8 cellular contexts compared by ENCODE assay signal in the genomic region with DNA sequence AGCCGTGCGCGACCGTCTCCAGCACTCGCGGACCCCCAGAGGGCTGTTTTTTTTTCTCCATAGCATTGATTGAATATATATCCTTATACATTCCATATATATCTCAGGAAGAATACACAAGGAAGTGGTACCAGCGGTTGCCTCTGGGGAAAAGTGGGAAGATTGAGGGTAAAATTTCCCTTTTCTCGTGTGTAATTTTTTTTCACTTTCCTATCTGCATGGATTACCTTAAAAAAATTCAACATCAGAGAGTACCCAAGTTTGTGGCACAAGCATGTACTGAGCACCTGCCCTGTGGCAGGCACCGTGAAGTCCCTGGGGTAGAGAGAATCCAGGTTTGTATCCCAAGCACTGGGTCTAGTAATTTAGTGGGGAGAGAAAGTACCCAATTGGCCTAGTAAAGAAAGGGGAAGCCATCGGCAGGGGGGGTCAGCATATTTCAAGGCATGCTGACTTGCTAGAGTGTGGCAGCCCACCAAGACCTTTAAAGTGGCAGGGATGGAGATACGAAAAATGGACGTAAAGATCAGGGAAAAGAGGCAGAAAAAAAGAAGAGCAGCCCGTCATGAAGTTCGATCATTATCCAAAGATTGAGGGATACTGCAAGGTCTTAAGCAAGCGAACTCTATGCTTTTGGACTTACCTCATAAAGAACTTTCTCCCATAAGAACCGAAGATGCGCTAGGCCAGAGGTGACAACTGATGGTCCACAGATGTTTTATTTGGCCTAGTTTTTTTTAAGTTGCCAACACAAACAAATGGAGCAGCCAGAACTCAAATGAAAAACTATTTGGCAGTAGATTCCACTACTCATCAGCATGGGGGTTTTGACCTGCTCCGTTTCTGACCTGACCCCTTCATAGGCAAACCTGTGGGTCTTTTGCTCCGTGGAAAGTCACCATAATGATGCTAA. TPM values are rescaled to one million over a fixed set of nuclear protein-coding genes. Genes with fewer than 3 reads are reported as not detected.
DNase-seq lines count a peak whose midpoint lies in the region; ATAC-seq, FAIRE-seq and TF ChIP-seq lines count a peak whose summit lies in the region.

No MANE protein-coding gene starts in this region.

- TF ChIP-seq EP300 in suprapubic skin (IDR thresholded peaks at IDR 0.05) = no peak

- peak overlapping the region; percentile 88 for H3K4me2 ChIP-seq in keratinocyte (ENCODE audit: control insufficient read depth, extremely low read depth, insufficient read depth, low read depth, low read length)

- H3K36me3 Mint-ChIP-seq in activated CD4-positive, alpha-beta T cell treated with anti-CD3 and anti-CD28 coated beads, Interleukin-2, amount 10 ng/mL, durations not matched to agents 7 days and 5 days (ENCODE audit: low read depth) = peaks cover 24% of the 10 kb centered on the region
- peaks cover 25% of the 10 kb centered on the region for H3K36me3 Mint-ChIP-seq in activated naive CD8-positive, alpha-beta T cell treated with anti-CD3 and anti-CD28 coated beads for 36 hours

- ATAC-seq in HG03565 (IDR thresholded peaks at IDR 0.05; ENCODE audit: unreplicated experiment) = no peak
- no peak for ATAC-seq in HG02798 (IDR thresholded peaks at IDR 0.05; ENCODE audit: poor library complexity, unreplicated experiment)

- peak overlapping the region; percentile 95 for H2AFZ ChIP-seq in keratinocyte (ENCODE audit: control insufficient read depth, low read length)

- H3K9me3 ChIP-seq in keratinocyte (ENCODE audit: control insufficient read depth, low read depth, low read length) (no peaks in the 10 kb centered on the region), suprapubic skin (no peaks in the 10 kb centered on the region)

- peaks cover 7% of the 10 kb centered on the region for H3K27me3 Mint-ChIP-seq in activated CD4-positive, alpha-beta T cell treated with anti-CD3 and anti-CD28 coated beads, Interleukin-2, amount 10 ng/mL, durations not matched to agents 7 days and 5 days
- H3K27me3 Mint-ChIP-seq in activated naive CD8-positive, alpha-beta T cell treated with anti-CD3 and anti-CD28 coated beads for 36 hours = no peaks in the 10 kb centered on the region

- peak overlapping the region; percentile 86 for H3K27ac ChIP-seq in keratinocyte (ENCODE audit: control insufficient read depth, insufficient read depth, low read length)
- peak overlapping the region; percentile 98 for H3K27ac ChIP-seq in suprapubic skin

- no peak for TF ChIP-seq POLR2A in suprapubic skin (IDR thresholded peaks at IDR 0.05)

- CTCF ChIA-PET in activated CD4-positive, alpha-beta T cell treated with anti-CD3 and anti-CD28 coated beads, Interleukin-2, amount 10 ng/mL, durations not matched to agents 7 days and 5 days (lab: Charles Lee) = interaction anchor here (0.8 to 1.2 kb wide), 4 partner anchors 8 to 37 kb away, joined by 3 to 5 read pairs (median 4); a partner anchor contains a TSS

- H4K20me1 ChIP-seq in keratinocyte (ENCODE audit: control insufficient read depth, extremely low read depth, insufficient read depth, low read length) = peaks cover 8% of the 10 kb centered on the region

- H3K27me3 ChIP-seq in keratinocyte (ENCODE audit: control insufficient read depth, extremely low read depth, insufficient read depth, low read length) (no peaks in the 10 kb centered on the region), suprapubic skin (no peaks in the 10 kb centered on the region)

- WGBS in suprapubic skin = 70% methylated on average over 19 of the region's 19 CpGs

- no peaks in the 10 kb centered on the region for H3K9me1 ChIP-seq in keratinocyte (ENCODE audit: control insufficient read depth, extremely low read depth, insufficient read depth, low read length)

- no peak for DNase-seq in activated CD4-positive, alpha-beta T cell treated with anti-CD3 and anti-CD28 coated beads, Interleukin-2, amount 10 ng/mL, durations not matched to agents 7 days and 5 days
- no peak for DNase-seq in activated CD4-positive, alpha-beta T cell treated with anti-CD3 and anti-CD28 coated beads, Interleukin-2, amount 50 U/mL, for 1 hour
- no peak for DNase-seq in activated naive CD8-positive, alpha-beta T cell treated with anti-CD3 and anti-CD28 coated beads for 36 hours
- DNase-seq in keratinocyte (ENCODE audit: low read depth, low spot score) (no peak), suprapubic skin (ENCODE audit: low spot score in 2 of 2) (no peak), NCI-H345 treated with DMSO at 0.1 percent for 48 hours (lab: John Stamatoyannopoulos, UW; ENCODE audit: unreplicated experiment) (no peak)

- peaks cover 23% of the 10 kb centered on the region for H3K4me1 ChIP-seq in keratinocyte (ENCODE audit: control insufficient read depth, extremely low read depth, insufficient read depth, low read length)
- H3K4me1 ChIP-seq in suprapubic skin = peaks cover 28% of the 10 kb centered on the region

- H3K4me3 Mint-ChIP-seq in activated CD4-positive, alpha-beta T cell treated with anti-CD3 and anti-CD28 coated beads, Interleukin-2, amount 10 ng/mL, durations not matched to agents 7 days and 5 days = peak overlapping the region; percentile 99
- peak overlapping the region; percentile 99 for H3K4me3 Mint-ChIP-seq in activated naive CD8-positive, alpha-beta T cell treated with anti-CD3 and anti-CD28 coated beads for 36 hours

- peaks cover 1 to 9% of the 10 kb centered on the region in 2 experiments for H3K36me3 ChIP-seq in keratinocyte (ENCODE audit: control insufficient read depth in 2 of 2, extremely low read depth in 1 of 2, insufficient read depth in 2 of 2, low read length in 2 of 2)
- H3K36me3 ChIP-seq in suprapubic skin = peaks cover 2% of the 10 kb centered on the region

- peaks cover 31% of the 10 kb centered on the region for H3K4me1 Mint-ChIP-seq in activated CD4-positive, alpha-beta T cell treated with anti-CD3 and anti-CD28 coated beads, Interleukin-2, amount 10 ng/mL, durations not matched to agents 7 days and 5 days
- H3K4me1 Mint-ChIP-seq in activated naive CD8-positive, alpha-beta T cell treated with anti-CD3 and anti-CD28 coated beads for 36 hours = peaks cover 25% of the 10 kb centered on the region

- peaks cover 31% of the 10 kb centered on the region for H3K79me2 ChIP-seq in keratinocyte (ENCODE audit: control insufficient read depth, insufficient read depth, low read length)

- FAIRE-seq in keratinocyte (lab: Jason Lieb, UNC) = no peak

- peak overlapping the region; percentile 83 for H3K9ac ChIP-seq in keratinocyte (ENCODE audit: control insufficient read depth, extremely low read depth, insufficient read depth, low read length)

- POLR2A ChIA-PET in activated CD4-positive, alpha-beta T cell treated with anti-CD3 and anti-CD28 coated beads, Interleukin-2, amount 10 ng/mL, durations not matched to agents 7 days and 5 days (lab: Charles Lee) = interaction anchor here (1.0 to 2.2 kb wide), 3 partner anchors 30 to 167 kb away, joined by 3 to 5 read pairs (median 5); a partner anchor contains a TSS

- dilution Hi-C loops in keratinocyte (cut with MboI; ENCODE audit: extremely low pct_ligation_motif_present, low sequenced_read_pairs) = no loop called here

- H3K9me3 Mint-ChIP-seq in activated CD4-positive, alpha-beta T cell treated with anti-CD3 and anti-CD28 coated beads, Interleukin-2, amount 10 ng/mL, durations not matched to agents 7 days and 5 days = no peaks in the 10 kb centered on the region
- H3K9me3 Mint-ChIP-seq in activated naive CD8-positive, alpha-beta T cell treated with anti-CD3 and anti-CD28 coated beads for 36 hours = no peaks in the 10 kb centered on the region

- TF ChIP-seq CTCF in keratinocyte (optimal IDR thresholded peaks at IDR 0.05 in 1 of 3, IDR thresholded peaks at IDR 0.05 in 1 of 3, conservative IDR thresholded peaks at IDR 0.05 in 1 of 3; ENCODE audit: extremely low read depth in 1 of 3, insufficient read depth in 2 of 3, low read length in 3 of 3) (no peak), suprapubic skin (IDR thresholded peaks at IDR 0.05) (no peak)

- H3K4me3 ChIP-seq in keratinocyte (ENCODE audit: control insufficient read depth in 2 of 3, extremely low read depth in 1 of 3, insufficient read depth in 2 of 3, low read depth in 1 of 3, low read length in 3 of 3) (peak overlapping the region; percentile 46 to 85 (median 71)), suprapubic skin (peak overlapping the region; percentile 84)

- H3K27ac Mint-ChIP-seq in activated CD4-positive, alpha-beta T cell treated with anti-CD3 and anti-CD28 coated beads, Interleukin-2, amount 10 ng/mL, durations not matched to agents 7 days and 5 days = peak overlapping the region; percentile 100
- H3K27ac Mint-ChIP-seq in activated naive CD8-positive, alpha-beta T cell treated with anti-CD3 and anti-CD28 coated beads for 36 hours = peak overlapping the region; percentile 99

RNA-seq across cellular contexts. Expression of a gene that starts 1.5 kb away (rescaled TPM):
- total RNA-seq in activated CD4-positive, alpha-beta T cell treated with anti-CD3 and anti-CD28 coated beads, Interleukin-2, amount 10 ng/mL, durations not matched to agents 7 days and 5 days = 100 to 1,000 TPM; 389 to 395 TPM
- total RNA-seq in activated naive CD8-positive, alpha-beta T cell treated with anti-CD3 and anti-CD28 coated beads for 36 hours = 100 to 1,000 TPM; 432 to 501 TPM
- polyA plus RNA-seq in keratinocyte = 110 to 245 TPM (median 142 TPM) in 3 replicates
- polyA plus RNA-seq in keratinocyte (2011; ENCODE audit: low read depth) = 89.4 TPM
- 146 and 208 TPM in 2 replicates for polyA plus RNA-seq in keratinocyte (2011; cell fraction: cytosol; rRNA removed)
- 80.9 and 133 TPM in 2 replicates for polyA plus RNA-seq in keratinocyte (2011; cell fraction: nucleus; rRNA removed)
- 167 and 266 TPM in 2 replicates for polyA plus RNA-seq in keratinocyte (2012; ENCODE audit: low replicate concordance)
- 13.2 to 72.1 TPM (median 20.4 TPM) in 3 replicates for polyA minus RNA-seq in keratinocyte
- polyA minus RNA-seq in keratinocyte (2011; cell fraction: cytosol; rRNA and poly(A)+ RNA removed) = 154 TPM
- 16.4 and 24.3 TPM in 2 replicates for polyA minus RNA-seq in keratinocyte (2011; cell fraction: nucleus; rRNA and poly(A)+ RNA removed)
- 100 to 1,000 TPM in 2 of 4 donors, 10 to 100 TPM in 2; 63.1 to 130 (median 101) TPM for total RNA-seq in suprapubic skin

RNA-seq across cellular contexts. Expression of a gene that starts 36.9 kb away (rescaled TPM):
- 10 to 100 TPM; 33.0 to 34.4 TPM for total RNA-seq in activated CD4-positive, alpha-beta T cell treated with anti-CD3 and anti-CD28 coated beads, Interleukin-2, amount 10 ng/mL, durations not matched to agents 7 days and 5 days
- 10 to 100 TPM; 16.5 to 18.2 TPM for total RNA-seq in activated naive CD8-positive, alpha-beta T cell treated with anti-CD3 and anti-CD28 coated beads for 36 hours
- polyA plus RNA-seq in keratinocyte = 8.2 to 15.1 TPM (median 11.3 TPM) in 3 replicates
- 30.8 TPM for polyA plus RNA-seq in keratinocyte (2011; ENCODE audit: low read depth)
- 6.8 and 11.0 TPM in 2 replicates for polyA plus RNA-seq in keratinocyte (2011; cell fraction: cytosol; rRNA removed)
- 13.7 and 23.3 TPM in 2 replicates for polyA plus RNA-seq in keratinocyte (2011; cell fraction: nucleus; rRNA removed)
- 8.3 and 20.5 TPM in 2 replicates for polyA plus RNA-seq in keratinocyte (2012; ENCODE audit: low replicate concordance)
- 14.8 to 87.2 TPM (median 38.5 TPM) in 3 replicates for polyA minus RNA-seq in keratinocyte
- polyA minus RNA-seq in keratinocyte (2011; cell fraction: cytosol; rRNA and poly(A)+ RNA removed) = 15.9 TPM
- polyA minus RNA-seq in keratinocyte (2011; cell fraction: nucleus; rRNA and poly(A)+ RNA removed) = 49.0 and 84.9 TPM in 2 replicates
- 100 to 1,000 TPM in 1 of 4 donors, 10 to 100 TPM in 3; 45.7 to 143 (median 63.1) TPM for total RNA-seq in suprapubic skin
